In the genomic region with DNA sequence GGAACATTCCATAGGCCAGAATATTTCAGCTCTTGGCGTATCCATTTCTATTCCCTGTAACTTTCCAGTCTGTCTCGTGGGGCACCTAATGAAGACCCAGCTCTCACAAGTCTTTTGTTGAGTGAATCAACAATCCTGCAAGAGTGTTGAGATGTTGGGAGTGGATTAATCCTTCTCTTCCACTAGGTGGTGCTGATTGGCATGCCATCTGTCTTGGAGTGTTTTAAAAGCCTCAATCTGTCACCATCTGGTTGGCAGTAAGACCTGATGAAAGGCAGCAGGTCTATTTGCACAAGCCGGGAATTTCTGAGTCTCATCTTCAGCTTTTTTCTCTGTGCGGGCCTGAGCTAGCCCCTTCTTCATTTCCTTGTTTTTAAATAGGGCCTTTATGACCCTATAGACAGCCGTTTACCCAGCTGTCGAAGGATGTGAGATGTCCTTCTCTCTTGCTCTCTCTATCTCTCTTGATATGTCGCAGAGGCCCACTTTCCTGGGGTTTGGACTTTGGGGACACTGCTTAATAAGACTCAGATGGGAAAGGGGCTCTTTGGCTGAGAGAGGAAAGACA, we compare ENCODE assay signal across 1 cellular context.
TF ChIP-seq lines count a peak whose summit lies in the region.

No MANE protein-coding gene starts in this region.

TF ChIP-seq in GM12878, 131 proteins besides CTCF, POLR2A, EP300 and RAD21:
- TF ChIP-seq, protein P1, sequence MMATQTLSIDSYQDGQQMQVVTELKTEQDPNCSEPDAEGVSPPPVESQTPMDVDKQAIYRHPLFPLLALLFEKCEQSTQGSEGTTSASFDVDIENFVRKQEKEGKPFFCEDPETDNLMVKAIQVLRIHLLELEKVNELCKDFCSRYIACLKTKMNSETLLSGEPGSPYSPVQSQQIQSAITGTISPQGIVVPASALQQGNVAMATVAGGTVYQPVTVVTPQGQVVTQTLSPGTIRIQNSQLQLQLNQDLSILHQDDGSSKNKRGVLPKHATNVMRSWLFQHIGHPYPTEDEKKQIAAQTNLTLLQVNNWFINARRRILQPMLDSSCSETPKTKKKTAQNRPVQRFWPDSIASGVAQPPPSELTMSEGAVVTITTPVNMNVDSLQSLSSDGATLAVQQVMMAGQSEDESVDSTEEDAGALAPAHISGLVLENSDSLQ (IDR thresholded peaks at IDR 0.05): 0 out of 2 replicates have a peak, but pooled peaks have one; percentile 30
- TF ChIP-seq RELA (IDR thresholded peaks at IDR 0.05; ENCODE audit: borderline replicate concordance, partially characterized antibody) (no peak), TCF3 (IDR thresholded peaks at IDR 0.05; ENCODE audit: borderline replicate concordance, insufficient read depth, low read depth, low read length) (0 out of 2 replicates have a peak, but pooled peaks have one; percentile 30), SMC3 (IDR thresholded peaks at IDR 0.05; ENCODE audit: borderline replicate concordance, low read length) (peak; percentile 76), GABPA (IDR thresholded peaks at IDR 0.05; ENCODE audit: low read depth) (no peak), IKZF2 (IDR thresholded peaks at IDR 0.05) (no peak), MTA2 (IDR thresholded peaks at IDR 0.05; ENCODE audit: low read depth) (no peak), LARP7 (IDR thresholded peaks at IDR 0.05) (no peak)
TF ChIP-seq in GM12878: peak in this region for 3.
